In genomic region chr1:156419863-156420208, GRCh38 we compare ENCODE assay signal across 8 cellular contexts. TPM values are rescaled to one million over a fixed set of nuclear protein-coding genes. Genes with fewer than 3 reads are reported as not detected.
DNase-seq lines count a peak whose midpoint lies in the region; ATAC-seq and TF ChIP-seq lines count a peak whose summit lies in the region.

No MANE protein-coding gene starts in this region.

- no peak overlapping the region for H2AK5ac ChIP-seq in trophoblast cell (ENCODE audit: low read length)

- DNase-seq in DND-41 (no peak), astrocyte of the cerebellum (ENCODE audit: low read depth) (no peak), trophoblast cell (no peak), body of pancreas (no peak), NCI-H1105 treated with DMSO at 0.1 percent for 48 hours (lab: John Stamatoyannopoulos, UW) (no peak), left cardiac atrium (no peak)
- DNase-seq in Jurkat, Clone E6-1 (ENCODE audit: low read depth, low spot score): peak; percentile 64

- no peak overlapping the region for H3K9ac ChIP-seq in DND-41 (ENCODE audit: low read depth, low read length)
- no peak overlapping the region for H3K9ac ChIP-seq in trophoblast cell (ENCODE audit: low read length)

- peak overlapping the region; percentile 27 for H2BK5ac ChIP-seq in trophoblast cell (ENCODE audit: low read depth, low read length, poor library complexity)

- in situ Hi-C loops in astrocyte of the cerebellum (cut with HindIII; ENCODE audit: low sequenced_read_pairs): no loop called here

- H3K4me1 ChIP-seq in DND-41 (ENCODE audit: insufficient read depth, low read length): no peaks in the 10 kb centered on the region
- H3K4me1 ChIP-seq in trophoblast cell (ENCODE audit: control insufficient read depth in 1 of 2, insufficient read depth in 2 of 2, low read length in 2 of 2): peaks cover 33 to 44% of the 10 kb centered on the region in 2 experiments
- H3K4me1 ChIP-seq in body of pancreas: peaks cover 31% of the 10 kb centered on the region

- H3K9me3 ChIP-seq in DND-41 (ENCODE audit: insufficient read depth, low read length, severe bottlenecking) (no peaks in the 10 kb centered on the region), trophoblast cell (ENCODE audit: insufficient read depth, low read depth, low read length) (no peaks in the 10 kb centered on the region), body of pancreas (no peaks in the 10 kb centered on the region)

- peak overlapping the region; percentile 48 for H4K8ac ChIP-seq in trophoblast cell (ENCODE audit: low read depth, low read length)

- no peak overlapping the region for H4K12ac ChIP-seq in trophoblast cell (ENCODE audit: low read depth, low read length)

- H3K14ac ChIP-seq in trophoblast cell (ENCODE audit: low read length): peak overlapping the region; percentile 38

- peaks cover 29% of the 10 kb centered on the region for H3K79me1 ChIP-seq in trophoblast cell (ENCODE audit: low read length)

- TF ChIP-seq CTCF in DND-41 (IDR thresholded peaks at IDR 0.05; ENCODE audit: borderline replicate concordance, extremely low read depth, low read length, poor library complexity, severe bottlenecking) (peak; percentile 46), astrocyte of the cerebellum (IDR thresholded peaks at IDR 0.05; ENCODE audit: low read depth, low read length, missing control alignments) (peak; percentile 20), body of pancreas (IDR thresholded peaks at IDR 0.05) (no peak)

- peaks cover 24% of the 10 kb centered on the region for H3K27me3 ChIP-seq in DND-41 (ENCODE audit: insufficient read depth, low read length, poor library complexity)
- no peaks in the 10 kb centered on the region for H3K27me3 ChIP-seq in trophoblast cell (ENCODE audit: insufficient read depth, low read length)
- H3K27me3 ChIP-seq in body of pancreas: peaks cover 0 to 40% of the 10 kb centered on the region in 2 donors

- no CpG with 5 or more reads among the region's 6 CpGs for WGBS in trophoblast cell (ENCODE audit: extremely low coverage, insufficient coverage, insufficient read length)
- 45 to 52% methylated on average over 3 to 6 of the region's 6 CpGs for WGBS in body of pancreas, 2 donors

- H3K36me3 ChIP-seq in DND-41 (ENCODE audit: insufficient read depth, low read length) (no peaks in the 10 kb centered on the region), trophoblast cell (ENCODE audit: control insufficient read depth in 1 of 2, insufficient read depth in 2 of 2, low read length in 2 of 2) (peaks cover 3% of the 10 kb centered on the region in 2 experiments), body of pancreas (replicated peaks in 1 of 2; ENCODE audit: insufficient read depth in 1 of 2, low read depth in 2 of 2) (no peaks in the 10 kb centered on the region)

- H2AFZ ChIP-seq in DND-41 (ENCODE audit: low read depth, low read length) (no peak overlapping the region), trophoblast cell (ENCODE audit: insufficient read depth, low read length, poor library complexity) (peak overlapping the region; percentile 82)

- H3K4me2 ChIP-seq in DND-41 (ENCODE audit: insufficient read depth, low read length) (no peak overlapping the region), trophoblast cell (ENCODE audit: low read length) (peak overlapping the region; percentile 87)

- H3K79me2 ChIP-seq in DND-41 (ENCODE audit: insufficient read depth, low read length) (no peaks in the 10 kb centered on the region), trophoblast cell (ENCODE audit: control insufficient read depth, insufficient read depth, low read length, poor library complexity) (peaks cover 16% of the 10 kb centered on the region)

- intact Hi-C loops in body of pancreas (cut with DNase I) (no loop called here), left cardiac atrium (cut with DNase I) (no loop called here)

- no peak overlapping the region for H2BK12ac ChIP-seq in trophoblast cell (ENCODE audit: low read length)

- ATAC-seq in DND-41 (ENCODE audit: insufficient read depth, low read depth) (no peak), body of pancreas (no peak), GM19467 (IDR thresholded peaks at IDR 0.05; ENCODE audit: unreplicated experiment) (no peak), left cardiac atrium (no peak)

- TF ChIP-seq POLR2A in body of pancreas (IDR thresholded peaks at IDR 0.05): no peak

- no peak overlapping the region for H3K27ac ChIP-seq in DND-41 (ENCODE audit: low read length)
- H3K27ac ChIP-seq in trophoblast cell (ENCODE audit: low read depth, low read length): no peak overlapping the region
- no peak overlapping the region for H3K27ac ChIP-seq in body of pancreas

- no peaks in the 10 kb centered on the region for H4K20me1 ChIP-seq in DND-41 (ENCODE audit: insufficient read depth, low read length)

- H3K18ac ChIP-seq in trophoblast cell (ENCODE audit: low read length): peak overlapping the region; percentile 42

- H3K4me3 ChIP-seq in DND-41 (ENCODE audit: low read depth in 1 of 2, low read length in 2 of 2) (no peak overlapping the region), astrocyte of the cerebellum (ENCODE audit: low read depth, low read length) (no peak overlapping the region), trophoblast cell (ENCODE audit: low read depth, low read length) (peak overlapping the region; percentile 62), body of pancreas (no peak overlapping the region)
- peak overlapping the region; percentile 61 for H3K4me3 ChIP-seq in Jurkat, Clone E6-1 (ENCODE audit: low read length)

- H4K91ac ChIP-seq in trophoblast cell (ENCODE audit: low read depth, low read length): peak overlapping the region; percentile 45

- no peak overlapping the region for H2BK120ac ChIP-seq in trophoblast cell (ENCODE audit: insufficient read depth, low read length, poor library complexity)

- H3K4ac ChIP-seq in trophoblast cell (ENCODE audit: low read depth, low read length): peak overlapping the region; percentile 49

- H3K23ac ChIP-seq in trophoblast cell (ENCODE audit: low read length): no peak overlapping the region

RNA-seq across cellular contexts. Expression of gene RHBG, which starts 50.8 kb away (rescaled TPM):
- polyA plus RNA-seq in Jurkat, Clone E6-1 (2012; ENCODE audit: insufficient read depth, insufficient read length): not detected
- 9.3 and 10.1 TPM in 2 replicates for polyA plus RNA-seq in trophoblast cell (2013)
- total RNA-seq in body of pancreas (1 to 10 TPM in 1 of 2 donors, not detected in 1; 3.3 TPM), left cardiac atrium (not detected)

Comparison
In these comparisons a context has a peak if more than half of its experiments do, and no peak if none do; other contexts are left out.
1. H3K4me3 ChIP-seq: peak in Jurkat, Clone E6-1 (single experiment) and trophoblast cell (single experiment); none in DND-41 (0 of 2), astrocyte of the cerebellum (single experiment) and body of pancreas (0 of 2).
2. CTCF ChIP-seq: peak in DND-41 (single experiment) and astrocyte of the cerebellum (single experiment); none in body of pancreas (0 of 7).